ENCODE assay signal across 1 cellular context in genomic region chr5:90930756-90931431, GRCh38.
TF ChIP-seq lines count a peak whose summit lies in the region.

No MANE protein-coding gene starts in this region.

TF ChIP-seq in GM23338, 12 proteins besides CTCF, POLR2A, EP300 and RAD21 (continued from another document):
- TF ChIP-seq ZNF462 (CRISPR knock-in tag; IDR thresholded peaks at IDR 0.05) (no peak), STAT1 (IDR thresholded peaks at IDR 0.05; ENCODE audit: unreplicated experiment) (no peak), ZNF114 (CRISPR knock-in tag; IDR thresholded peaks at IDR 0.05) (no peak), JUNB (IDR thresholded peaks at IDR 0.05; ENCODE audit: unreplicated experiment) (no peak), ETS1 (IDR thresholded peaks at IDR 0.05) (no peak), REST (IDR thresholded peaks at IDR 0.05; ENCODE audit: unreplicated experiment) (no peak)
TF ChIP-seq in GM23338: peak in this region for 0.
